Comparison of ENCODE assay signal across 17 cellular contexts in genomic region chr4:8736083-8736825, GRCh38.
"Had no signal": no experiment of that assay in that cellular context is flagged by ENCODE, and none has a peak within 500 bp of the region (broad histone marks: within the 10 kb centered on the region; RNA-seq: fewer than 3 reads in every experiment).

No MANE protein-coding gene starts in this region.

- ATAC-seq: heart left ventricle; left lung; right cardiac atrium; stimulated activated effector memory CD8-positive, alpha-beta T cell treated with anti-CD3 and anti-CD28 coated beads, Interleukin-12 subunit alpha, Interleukin-12 subunit beta, amount 100 ng/mL, for 72 hours had no signal

- H3K27me3 ChIP-seq: adrenal gland, vagina had no signal

- H3K9me3 ChIP-seq: adrenal gland, left lung, vagina had no signal

- DNase-seq: activated B cell treated with CpG ODN at 0.5 μM for 24 hours; activated CD4-positive, alpha-beta T cell treated with anti-CD3 and anti-CD28 coated beads, Interleukin-2, amount 10 ng/mL, durations not matched to agents 24 days and 14 days; activated naive CD4-positive, alpha-beta T cell treated with anti-CD3 and anti-CD28 coated beads, Interleukin-2, amount 10 ng/mL, durations not matched to agents 7 days and 5 days; caudate nucleus; effector CD4-positive, alpha-beta T cell; heart left ventricle; left lung; mesenchymal stem cell; right cardiac atrium; tibial artery had no signal

- H3K4me3 ChIP-seq: adrenal gland, coronary artery, heart left ventricle, left lung, smooth muscle cell, tibial artery, vagina had no signal

- H3K4me3 Mint-ChIP-seq: activated B cell treated with CpG ODN at 0.5 μM for 24 hours; activated CD4-positive, alpha-beta T cell treated with anti-CD3 and anti-CD28 coated beads, Interleukin-2, amount 10 ng/mL, durations not matched to agents 24 days and 14 days; activated naive CD4-positive, alpha-beta T cell treated with anti-CD3 and anti-CD28 coated beads, Interleukin-2, amount 10 ng/mL, durations not matched to agents 7 days and 5 days; neural crest cell; stimulated activated effector memory CD8-positive, alpha-beta T cell treated with anti-CD3 and anti-CD28 coated beads, Interleukin-12 subunit alpha, Interleukin-12 subunit beta, amount 100 ng/mL, for 72 hours had no signal

- H3K36me3 ChIP-seq: adrenal gland, heart left ventricle, left lung, tibial artery, vagina had no signal

- H3K4me1 ChIP-seq: adrenal gland, heart left ventricle, left lung, tibial artery, vagina had no signal

- H3K9me3 Mint-ChIP-seq: activated CD4-positive, alpha-beta T cell treated with anti-CD3 and anti-CD28 coated beads, Interleukin-2, amount 10 ng/mL, durations not matched to agents 24 days and 14 days; activated T-helper 2 cell treated with anti-CD3 and anti-CD28 coated beads, Interferon-gamma antibody, Interleukin-2, Interleukin-4, amounts not matched to agents 10 μg/mL and 5 μg/mL and 100 μg/mL, durations not matched to agents 14 hours and 24 hours and 36 hours had no signal

- H3K27me3 Mint-ChIP-seq: activated B cell treated with CpG ODN at 0.5 μM for 24 hours; activated CD4-positive, alpha-beta T cell treated with anti-CD3 and anti-CD28 coated beads, Interleukin-2, amount 10 ng/mL, durations not matched to agents 24 days and 14 days; activated naive CD4-positive, alpha-beta T cell treated with anti-CD3 and anti-CD28 coated beads, Interleukin-2, amount 10 ng/mL, durations not matched to agents 7 days and 5 days had no signal

- H3K4me1 Mint-ChIP-seq: activated B cell treated with CpG ODN at 0.5 μM for 24 hours; activated CD4-positive, alpha-beta T cell treated with anti-CD3 and anti-CD28 coated beads, Interleukin-2, amount 10 ng/mL, durations not matched to agents 24 days and 14 days; activated naive CD4-positive, alpha-beta T cell treated with anti-CD3 and anti-CD28 coated beads, Interleukin-2, amount 10 ng/mL, durations not matched to agents 7 days and 5 days; neural crest cell; stimulated activated effector memory CD8-positive, alpha-beta T cell treated with anti-CD3 and anti-CD28 coated beads, Interleukin-12 subunit alpha, Interleukin-12 subunit beta, amount 100 ng/mL, for 72 hours had no signal

- H3K4me2 ChIP-seq: smooth muscle cell had no signal

- H3K27ac ChIP-seq: adrenal gland, coronary artery, heart left ventricle, left lung, tibial artery, vagina had no signal

- H3K27ac Mint-ChIP-seq: activated B cell treated with CpG ODN at 0.5 μM for 24 hours; activated CD4-positive, alpha-beta T cell treated with anti-CD3 and anti-CD28 coated beads, Interleukin-2, amount 10 ng/mL, durations not matched to agents 24 days and 14 days; activated naive CD4-positive, alpha-beta T cell treated with anti-CD3 and anti-CD28 coated beads, Interleukin-2, amount 10 ng/mL, durations not matched to agents 7 days and 5 days; activated T-helper 2 cell treated with anti-CD3 and anti-CD28 coated beads, Interferon-gamma antibody, Interleukin-2, Interleukin-4, amounts not matched to agents 10 μg/mL and 5 μg/mL and 100 μg/mL, durations not matched to agents 14 hours and 24 hours and 36 hours; stimulated activated effector memory CD8-positive, alpha-beta T cell treated with anti-CD3 and anti-CD28 coated beads, Interleukin-12 subunit alpha, Interleukin-12 subunit beta, amount 100 ng/mL, for 72 hours had no signal

- H3K36me3 Mint-ChIP-seq: activated naive CD4-positive, alpha-beta T cell treated with anti-CD3 and anti-CD28 coated beads, Interleukin-2, amount 10 ng/mL, durations not matched to agents 7 days and 5 days; stimulated activated effector memory CD8-positive, alpha-beta T cell treated with anti-CD3 and anti-CD28 coated beads, Interleukin-12 subunit alpha, Interleukin-12 subunit beta, amount 100 ng/mL, for 72 hours had no signal
